ENCODE assay signal across 8 cellular contexts in genomic region chr6:108561742-108562502, GRCh38. TPM values are rescaled to one million over a fixed set of nuclear protein-coding genes. Genes with fewer than 3 reads are reported as not detected.
DNase-seq lines count a peak whose midpoint lies in the region; ATAC-seq, FAIRE-seq and TF ChIP-seq lines count a peak whose summit lies in the region.

No MANE protein-coding gene starts in this region.

- no peaks in the 10 kb centered on the region for H3K36me3 ChIP-seq in HUES48 (ENCODE audit: control insufficient read depth, insufficient read depth, low read length)
- peaks cover 0 to 13% of the 10 kb centered on the region in 2 donors for H3K36me3 ChIP-seq in ascending aorta
- no peaks in the 10 kb centered on the region for H3K36me3 ChIP-seq in iPS-20b (ENCODE audit: insufficient read depth, low read depth, low read length)
- peaks cover 0 to 4% (median 0%) of the 10 kb centered on the region in 6 donors for H3K36me3 ChIP-seq in spleen

- ATAC-seq in HG03139 (IDR thresholded peaks at IDR 0.05; ENCODE audit: unreplicated experiment) = no peak

- DNase-seq in AG20443 (ENCODE audit: low spot score) = peak; percentile 10
- DNase-seq in ascending aorta (ENCODE audit: low spot score in 2 of 2) = peak in 1 of 2 donors; percentile 68
- DNase-seq in spleen = peak; percentile 89
- DNase-seq in NCI-H187 treated with DMSO at 0.1 percent for 48 hours (lab: John Stamatoyannopoulos, UW) = no peak
- DNase-seq in GM12892 (ENCODE audit: insufficient read length) = no peak

- no peak for FAIRE-seq in GM12892 (lab: Jason Lieb, UNC)

- no peak for TF ChIP-seq POLR2A in spleen (IDR thresholded peaks at IDR 0.05)
- no peak for TF ChIP-seq POLR2A in GM12892 (IDR thresholded peaks at IDR 0.05; ENCODE audit: low read depth, low read length)

- H3K9ac ChIP-seq in HUES48 (ENCODE audit: low read depth, low read length) (peak overlapping the region; percentile 60), iPS-20b (ENCODE audit: low read depth, low read length) (peak overlapping the region; percentile 65; the same call in 1 of the 2 replicates)

- H3K9me3 ChIP-seq in HUES48 (ENCODE audit: control insufficient read depth, insufficient read depth, low read length) = no peaks in the 10 kb centered on the region
- no peaks in the 10 kb centered on the region for H3K9me3 ChIP-seq in ascending aorta
- no peaks in the 10 kb centered on the region for H3K9me3 ChIP-seq in iPS-20b (ENCODE audit: insufficient read depth, low read depth, low read length)
- no peaks in the 10 kb centered on the region for H3K9me3 ChIP-seq in spleen

- TF ChIP-seq CTCF in ascending aorta (IDR thresholded peaks at IDR 0.05) (no peak), spleen (IDR thresholded peaks at IDR 0.05 in 8 of 11, conservative IDR thresholded peaks at IDR 0.05 in 3 of 11) (no peak)

- H3K27ac ChIP-seq in HUES48 (ENCODE audit: low read depth, low read length) = peak overlapping the region; percentile 73
- peak overlapping the region; percentile 98 for H3K27ac ChIP-seq in ascending aorta
- no peak overlapping the region for H3K27ac ChIP-seq in iPS-20b (ENCODE audit: low read length)
- H3K27ac ChIP-seq in spleen = peak overlapping the region; percentile 44 to 100 (median 100)

- intact Hi-C loops in ascending aorta (cut with DNase I) = loop anchor here (2.0 kb wide), 1 partner anchor 821 kb away; the partner anchor contains the start of gene CD164
- intact Hi-C loops in spleen (cut with DNase I; ENCODE audit: low total_unique reads) = no loop called here

- WGBS in spleen, 5 donors = 27 to 42% (median 33%) methylated on average over 43 to 46 of the region's 46 CpGs

- peak overlapping the region; percentile 77 for H3K4me3 ChIP-seq in HUES48 (ENCODE audit: low read depth, low read length)
- peak overlapping the region; percentile 87 to 93 for H3K4me3 ChIP-seq in ascending aorta
- peak overlapping the region; percentile 72 for H3K4me3 ChIP-seq in iPS-20b (ENCODE audit: low read length)
- peak overlapping the region; percentile 68 to 88 (median 80) for H3K4me3 ChIP-seq in spleen

- H3K4me1 ChIP-seq in HUES48 (ENCODE audit: control insufficient read depth, insufficient read depth, low read length) = peaks cover 42% of the 10 kb centered on the region
- peaks cover 0 to 27% of the 10 kb centered on the region in 2 donors for H3K4me1 ChIP-seq in ascending aorta
- peaks cover 26% of the 10 kb centered on the region for H3K4me1 ChIP-seq in iPS-20b (ENCODE audit: insufficient read depth, low read length)
- H3K4me1 ChIP-seq in spleen = peaks cover 34 to 61% (median 60%) of the 10 kb centered on the region in 6 donors

- H3K27me3 ChIP-seq in HUES48 (ENCODE audit: control insufficient read depth, insufficient read depth, low read length) = peaks cover 32% of the 10 kb centered on the region
- no peaks in the 10 kb centered on the region for H3K27me3 ChIP-seq in ascending aorta
- H3K27me3 ChIP-seq in iPS-20b (ENCODE audit: insufficient read depth, low read length) = peaks cover 52% of the 10 kb centered on the region
- H3K27me3 ChIP-seq in spleen (replicated peaks in 1 of 7) = no peaks in the 10 kb centered on the region

RNA-seq across cellular contexts. Expression of gene FOXO3, which starts 1.2 kb away (rescaled TPM):
- total RNA-seq in ascending aorta (91.5 TPM), spleen (10 to 100 TPM; 45.8 to 86.9 (median 75.2) TPM)
- polyA plus RNA-seq in spleen = 10 to 100 TPM in 2 of 3 donors, 1 to 10 TPM in 1; 9.4 to 12.6 (median 12.0) TPM
- 4.8 TPM for polyA plus RNA-seq in GM12892 (2012; ENCODE audit: missing spikeins)

Comparison
In these comparisons a context has a peak if more than half of its experiments do, and no peak if none do; other contexts are left out.
1. DNase-seq: peak in AG20443 (single experiment) and spleen (single experiment); none in NCI-H187 treated with DMSO at 0.1 percent for 48 hours (single experiment) and GM12892 (single experiment).
2. Peak in every context shown above with its lines, with median percentiles within 50 percentile points of each other: H3K4me3 ChIP-seq.